In the genomic region with DNA sequence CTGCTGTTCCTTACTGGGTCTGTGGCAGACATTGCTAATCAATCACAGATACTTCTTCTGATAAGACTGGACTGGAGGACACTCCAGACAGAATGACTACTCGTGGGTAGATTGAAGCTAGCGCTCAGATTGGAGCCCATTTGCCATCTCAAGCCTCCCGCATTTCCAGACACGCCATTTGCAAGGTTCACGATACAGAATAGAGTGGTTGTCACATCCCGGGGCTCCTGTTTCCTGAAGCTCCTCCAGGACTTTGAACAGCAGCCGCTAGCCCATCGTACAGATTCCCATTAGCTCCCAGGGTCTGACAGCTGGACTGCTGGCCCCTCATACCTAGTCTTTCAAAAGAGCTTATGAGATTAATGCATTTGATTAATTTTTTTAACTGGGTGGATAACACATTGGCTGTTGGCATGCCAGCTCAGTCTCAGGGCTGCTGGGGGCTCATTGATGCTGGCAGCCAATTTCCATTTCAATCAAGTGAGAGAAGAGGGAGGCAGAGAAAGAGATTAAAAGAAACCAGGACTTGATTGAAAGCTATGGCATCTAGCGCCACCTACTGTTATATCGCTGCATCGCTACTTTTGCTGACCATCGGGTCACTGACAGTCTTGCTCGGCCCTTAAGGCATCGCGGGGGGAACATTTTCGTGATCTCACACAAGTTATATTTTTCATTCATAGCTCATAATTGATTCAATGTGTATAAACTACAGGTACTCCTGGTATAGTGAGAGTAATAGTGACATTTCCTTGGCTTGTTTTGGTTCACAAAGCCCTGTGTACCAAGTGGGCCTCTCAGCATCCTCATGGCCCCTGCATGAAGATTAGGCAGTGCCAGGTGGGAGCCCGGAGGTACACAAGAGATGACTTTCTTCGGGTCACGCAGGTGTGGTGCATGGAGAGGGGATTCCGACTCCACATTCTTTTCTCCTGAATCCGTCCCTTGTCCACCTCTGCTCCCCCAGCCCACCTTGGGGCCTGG, we compare ENCODE assay signal across 8 cellular contexts.
DNase-seq lines count a peak whose midpoint lies in the region; ATAC-seq and TF ChIP-seq lines count a peak whose summit lies in the region.

No MANE protein-coding gene starts in this region.

- H3K27ac ChIP-seq in SJSA1 (no peak overlapping the region), dorsolateral prefrontal cortex (peak overlapping the region in 1 of 59 donors; percentile 26), lower lobe of right lung (no peak overlapping the region), testis (no peak overlapping the region)

- peak; percentile 50 to 75 for ATAC-seq in lower lobe of right lung
- ATAC-seq in HG02981 (IDR thresholded peaks at IDR 0.05; ENCODE audit: unreplicated experiment): no peak

- no peaks in the 10 kb centered on the region for H3K4me1 ChIP-seq in SJSA1 (replicated peaks)
- H3K4me1 ChIP-seq in lower lobe of right lung: peaks cover 10% of the 10 kb centered on the region
- H3K4me1 ChIP-seq in testis: no peaks in the 10 kb centered on the region

- H3K27me3 ChIP-seq in SJSA1 (replicated peaks) (peaks cover 4% of the 10 kb centered on the region), dorsolateral prefrontal cortex (no peaks in the 10 kb centered on the region), lower lobe of right lung (ENCODE audit: low read depth) (no peaks in the 10 kb centered on the region), testis (no peaks in the 10 kb centered on the region)

- H3K9me3 ChIP-seq in SJSA1 (replicated peaks) (no peaks in the 10 kb centered on the region), lower lobe of right lung (no peaks in the 10 kb centered on the region), testis (no peaks in the 10 kb centered on the region)

- intact Hi-C loops in dorsolateral prefrontal cortex (cut with DNase I) (loop anchor here (1.0 to 10.0 kb wide), 5 partner anchors 296 to 1008 kb away; a partner anchor contains a TSS), lower lobe of right lung (cut with DNase I) (loop anchor here (10.0 kb wide), 1 partner anchor 298 kb away; no protein-coding TSS in a partner anchor), testis (cut with DNase I; ENCODE audit: low total_unique reads) (loop anchor here (10.0 kb wide), 1 partner anchor 298 kb away; no protein-coding TSS in a partner anchor)

- TF ChIP-seq CTCF in NB4 (IDR thresholded peaks at IDR 0.05; ENCODE audit: low read depth, low read length) (peak; percentile 89), dorsolateral prefrontal cortex (IDR thresholded peaks at IDR 0.05 in 54 of 56, conservative IDR thresholded peaks at IDR 0.05 in 2 of 56; ENCODE audit: low read depth in 1 of 56, partially characterized antibody in 56 of 56) (peak; percentile 81 to 99 (median 93)), lower lobe of right lung (IDR thresholded peaks at IDR 0.05) (peak; percentile 89), testis (IDR thresholded peaks at IDR 0.05) (peak; percentile 60 to 87 (median 73))

- H3K4me3 ChIP-seq in NB4 (ENCODE audit: low read depth, low read length) (no peak overlapping the region), SJSA1 (no peak overlapping the region), dorsolateral prefrontal cortex (peak overlapping the region in 36 of 59 donors; percentile 3 to 53 (median 30)), lower lobe of right lung (peak overlapping the region; percentile 20), testis (no peak overlapping the region)

- TF ChIP-seq POLR2A in NB4 (IDR thresholded peaks at IDR 0.05; ENCODE audit: extremely low read depth, insufficient read length): no peak
- no peak for TF ChIP-seq POLR2A in testis (IDR thresholded peaks at IDR 0.05)

- no peaks in the 10 kb centered on the region for H3K36me3 ChIP-seq in SJSA1
- no peaks in the 10 kb centered on the region for H3K36me3 ChIP-seq in lower lobe of right lung
- H3K36me3 ChIP-seq in testis (ENCODE audit: low read depth, missing control alignments): no peaks in the 10 kb centered on the region

- 32 to 34% methylated on average over 20 to 21 of the region's 21 CpGs for WGBS in testis, 2 donors

- DNase-seq in activated naive CD4-positive, alpha-beta T cell treated with Interleukin-2 at 50 U/mL for 16 hours: peak; percentile 13
- no peak for DNase-seq in activated naive CD4-positive, alpha-beta T cell treated with anti-CD3 and anti-CD28 coated beads, Interleukin-2, amount 50 U/mL, for 16 hours
- DNase-seq in NB4 (ENCODE audit: low read depth) (peak; percentile 81), SJSA1 (ENCODE audit: low read depth in 1 of 2, low spot score in 2 of 2) (peak; percentile 33 to 52), dorsolateral prefrontal cortex (peak; percentile 54 to 89 (median 66)), lower lobe of right lung (no peak), testis (peak; percentile 87)

Comparison
In these comparisons a context has a peak if more than half of its experiments do, and no peak if none do; other contexts are left out.
1. DNase-seq: peak in activated naive CD4-positive, alpha-beta T cell treated with Interleukin-2 at 50 U/mL for 16 hours (single experiment), NB4 (single experiment), SJSA1 (2 of 2), dorsolateral prefrontal cortex (10 of 10) and testis (single experiment); none in activated naive CD4-positive, alpha-beta T cell treated with anti-CD3 and anti-CD28 coated beads, Interleukin-2, amount 50 U/mL, for 16 hours (single experiment) and lower lobe of right lung (single experiment).
2. H3K4me3 ChIP-seq: peak in dorsolateral prefrontal cortex (36 of 59) and lower lobe of right lung (single experiment); none in NB4 (single experiment), SJSA1 (single experiment) and testis (0 of 2).
3. Peak in every context shown above with its lines, with median percentiles within 50 percentile points of each other: CTCF ChIP-seq.